In genomic region chr1:12614402-12615165, GRCh38 we compare ENCODE assay signal across 1 cellular context.
TF ChIP-seq lines count a peak whose summit lies in the region.

No MANE protein-coding gene starts in this region.

TF ChIP-seq in liver, 16 proteins besides CTCF, POLR2A, EP300 and RAD21 (continued from another document):
- peak; percentile 62 for TF ChIP-seq NR2F2 (IDR thresholded peaks at IDR 0.05)
